In genomic region chr20:46376196-46376785, GRCh38 we compare ENCODE assay signal across 20 cellular contexts. TPM values are rescaled to one million over a fixed set of nuclear protein-coding genes. Genes with fewer than 3 reads are reported as not detected.
DNase-seq lines count a peak whose midpoint lies in the region; ATAC-seq and TF ChIP-seq lines count a peak whose summit lies in the region.
"Had no signal": no experiment of that assay in that cellular context is flagged by ENCODE, and none has a peak within 500 bp of the region (broad histone marks: within the 10 kb centered on the region; RNA-seq: fewer than 3 reads in every experiment).

No MANE protein-coding gene starts in this region.

- no peak for DNase-seq in CD4-positive, alpha-beta T cell
- DNase-seq in activated T-helper 1 cell treated with anti-CD3 and anti-CD28 coated beads, Interleukin-12 subunit alpha, Interleukin-12 subunit beta, Interleukin-2, Interleukin-4 antibody, amounts not matched to agents 30 ng/mL and 10 ng/mL and 1 ng/mL, durations not matched to agents 14 hours and 24 hours and 36 hours (ENCODE audit: low spot score): no peak
- DNase-seq in mesenchymal stem cell: no peak
- DNase-seq in GM19240 (ENCODE audit: insufficient read length, low spot score): no peak
- no peak for DNase-seq in aorta
- no peak for DNase-seq in GM23248
- no peak for DNase-seq in retina
- DNase-seq: activated CD4-positive, alpha-beta T cell treated with anti-CD3 and anti-CD28 coated beads, Interleukin-2, amount 10 ng/mL, durations not matched to agents 7 days and 5 days; AML-193; GF-D8; NCI-H2081 treated with DMSO at 0.1 percent for 48 hours; NCI-H524; SIG-M5; stimulated activated CD4-positive, alpha-beta T cell treated with anti-CD3 and anti-CD28 coated beads, Interleukin-4, amount 100 ng/mL, for 4 hours; stimulated activated CD8-positive, alpha-beta memory T cell treated with anti-CD3 and anti-CD28 coated beads, Interleukin-4, amount 100 ng/mL, for 48 hours; tibial artery had no signal

- H3K36me3 ChIP-seq in HEK293 (ENCODE audit: control insufficient read depth in 2 of 2, insufficient read depth in 1 of 2, low read length in 2 of 2) (peaks cover 23 to 94% of the 10 kb centered on the region in 2 experiments), mesenchymal stem cell (ENCODE audit: control insufficient read depth in 1 of 2, insufficient read depth in 2 of 2, low read depth in 1 of 2, low read length in 2 of 2) (peaks cover 60 to 97% of the 10 kb centered on the region in 2 experiments), aorta (ENCODE audit: control insufficient read depth in 1 of 2, insufficient read depth in 2 of 2, low read length in 1 of 2) (peaks cover 8 to 22% of the 10 kb centered on the region in 2 donors), GM23248 (ENCODE audit: low read depth) (peaks cover 50% of the 10 kb centered on the region; the same call in 1 of the 2 replicates)

- H3K4me2 ChIP-seq in mesenchymal stem cell (ENCODE audit: low read length, poor library complexity, severe bottlenecking) (no peak overlapping the region), GM23248 (ENCODE audit: unreplicated experiment) (no peak overlapping the region)

- no peak overlapping the region for H2BK5ac ChIP-seq in mesenchymal stem cell (ENCODE audit: low read depth, low read length, poor library complexity, severe bottlenecking)

- WGBS in mesenchymal stem cell: 92% methylated on average over 4 of the region's 4 CpGs
- 80 to 85% methylated on average over 4 of the region's 4 CpGs for WGBS in aorta, 2 donors
- 75 to 84% methylated on average over 4 of the region's 4 CpGs for WGBS in GM23248 (ENCODE audit: low coverage in 1 of 2, low lambda C conversion rate in 2 of 2, missing lambda C conversion rate in 2 of 2), 2 experiments

- CTCF ChIA-PET in CD4-positive, alpha-beta T cell (lab: Charles Lee): interaction anchor here (0.6 kb wide), 1 partner anchor 30 kb away, joined by 3 read pairs; the partner anchor contains the start of gene ELMO2
- CTCF ChIA-PET in HEK293 (lab: Yijun Ruan, JAX): interaction anchor here (0.6 to 0.7 kb wide), 2 partner anchors 244 to 492 kb away, joined by 3 to 5 read pairs; no protein-coding TSS in a partner anchor

- in situ Hi-C loops in GM23248 (cut with MboI): no loop called here

- H2AFZ ChIP-seq in mesenchymal stem cell (ENCODE audit: low read depth, low read length) (no peak overlapping the region), GM23248 (no peak overlapping the region)
- H2AFZ ChIP-seq: parathyroid adenoma had no signal

- no peaks in the 10 kb centered on the region for H3K9me2 ChIP-seq in GM23248 (ENCODE audit: insufficient read depth)

- H2AK5ac ChIP-seq in mesenchymal stem cell (ENCODE audit: low read length, severe bottlenecking): no peak overlapping the region

- intact Hi-C loops in CD4-positive, alpha-beta T cell (cut with DNase I, micrococcal nuclease): no loop called here
- intact Hi-C loops in activated T-helper 1 cell treated with anti-CD3 and anti-CD28 coated beads, Interleukin-12 subunit alpha, Interleukin-12 subunit beta, Interleukin-2, Interleukin-4 antibody, amounts not matched to agents 30 ng/mL and 10 ng/mL and 1 ng/mL, durations not matched to agents 14 hours and 24 hours and 36 hours (cut with micrococcal nuclease): no loop called here
- intact Hi-C loops in aorta (cut with DNase I): no loop called here

- H3K79me1 ChIP-seq in mesenchymal stem cell (replicated peaks; ENCODE audit: low read length, poor library complexity, severe bottlenecking): peaks cover 6% of the 10 kb centered on the region

- H3K18ac ChIP-seq in mesenchymal stem cell (ENCODE audit: low read depth in 1 of 2, low read length in 2 of 2): no peak overlapping the region

- no peak overlapping the region for H2BK15ac ChIP-seq in mesenchymal stem cell (ENCODE audit: low read depth, poor library complexity, severe bottlenecking)

- H3K27ac ChIP-seq in CD4-positive, alpha-beta T cell (ENCODE audit: low read depth, low read length): no peak overlapping the region
- no peak overlapping the region for H3K27ac ChIP-seq in HEK293 (ENCODE audit: extremely low read depth, low read depth, low read length)
- H3K27ac ChIP-seq in mesenchymal stem cell (ENCODE audit: low read length, poor library complexity, severe bottlenecking): peak overlapping the region; percentile 17
- no peak overlapping the region for H3K27ac ChIP-seq in aorta (ENCODE audit: low read depth in 1 of 2, low read length in 2 of 2)
- no peak overlapping the region for H3K27ac ChIP-seq in GM23248
- H3K27ac ChIP-seq: foreskin keratinocyte, parathyroid adenoma, tibial artery had no signal

- no peak overlapping the region for H2BK120ac ChIP-seq in mesenchymal stem cell (ENCODE audit: low read depth, low read length)

- no peaks in the 10 kb centered on the region for H3K4me1 ChIP-seq in HEK293 (ENCODE audit: control insufficient read depth, insufficient read depth, low read length)
- peaks cover 5% of the 10 kb centered on the region for H3K4me1 ChIP-seq in mesenchymal stem cell (ENCODE audit: control insufficient read depth, insufficient read depth, low read depth, low read length)
- no peaks in the 10 kb centered on the region for H3K4me1 ChIP-seq in aorta (ENCODE audit: control insufficient read depth in 1 of 2, insufficient read depth in 2 of 2, low read length in 2 of 2)
- H3K4me1 ChIP-seq in GM23248 (ENCODE audit: insufficient read depth): peaks cover 4% of the 10 kb centered on the region; the same call in 1 of the 2 replicates
- H3K4me1 ChIP-seq: parathyroid adenoma, tibial artery had no signal

- no peak overlapping the region for H2BK12ac ChIP-seq in mesenchymal stem cell (ENCODE audit: low read length in 2 of 2)

- H3K27me3 ChIP-seq in CD4-positive, alpha-beta T cell (ENCODE audit: control insufficient read depth, insufficient read depth, low read length): no peaks in the 10 kb centered on the region
- H3K27me3 ChIP-seq in mesenchymal stem cell (ENCODE audit: control insufficient read depth in 1 of 2, insufficient read depth in 1 of 2, low read length in 2 of 2) (no peaks in the 10 kb centered on the region), aorta (ENCODE audit: control insufficient read depth in 1 of 2, insufficient read depth in 2 of 2, low read length in 1 of 2) (no peaks in the 10 kb centered on the region), GM23248 (replicated peaks; ENCODE audit: insufficient read depth) (no peaks in the 10 kb centered on the region)
- H3K27me3 ChIP-seq: foreskin keratinocyte, tibial artery had no signal

- no peak overlapping the region for H3K4ac ChIP-seq in mesenchymal stem cell (ENCODE audit: low read depth in 1 of 2, low read length in 2 of 2)

- H3K9me3 ChIP-seq in CD4-positive, alpha-beta T cell (ENCODE audit: control insufficient read depth, low read length): no peaks in the 10 kb centered on the region
- no peaks in the 10 kb centered on the region for H3K9me3 ChIP-seq in HEK293 (ENCODE audit: control insufficient read depth, insufficient read depth, low read depth, low read length)
- H3K9me3 ChIP-seq in mesenchymal stem cell (ENCODE audit: control insufficient read depth, low read length): no peaks in the 10 kb centered on the region
- no peaks in the 10 kb centered on the region for H3K9me3 ChIP-seq in aorta (ENCODE audit: control insufficient read depth, low read length)
- H3K9me3 ChIP-seq in GM23248 (ENCODE audit: low read depth): no peaks in the 10 kb centered on the region
- H3K9me3 ChIP-seq: tibial artery had no signal

- H3K79me2 ChIP-seq in GM23248 (ENCODE audit: insufficient read depth): no peaks in the 10 kb centered on the region
- H3K79me2 ChIP-seq: parathyroid adenoma had no signal

- H3F3A ChIP-seq in GM23248 (ENCODE audit: insufficient read depth): no peaks in the 10 kb centered on the region

- no peak for TF ChIP-seq CTCF in CD4-positive, alpha-beta T cell (IDR thresholded peaks at IDR 0.05)
- TF ChIP-seq CTCF in HEK293 (tag by site-specific recombination; IDR thresholded peaks at IDR 0.05): no peak

- H3K9ac ChIP-seq in mesenchymal stem cell (ENCODE audit: low read length) (no peak overlapping the region), GM23248 (no peak overlapping the region)
- H3K9ac ChIP-seq: parathyroid adenoma had no signal

- H4K8ac ChIP-seq in mesenchymal stem cell (ENCODE audit: low read length): no peak overlapping the region

- POLR2A ChIA-PET in CD4-positive, alpha-beta T cell (lab: Charles Lee): interaction anchor here (6.7 kb wide), 1 partner anchor 12 kb away, joined by 33 read pairs; no protein-coding TSS in a partner anchor
- POLR2A ChIA-PET in HEK293 (lab: Yijun Ruan, JAX): no interaction called here

- no peaks in the 10 kb centered on the region for H3K9me3 Mint-ChIP-seq in CD4-positive, alpha-beta T cell
- no peaks in the 10 kb centered on the region for H3K9me3 Mint-ChIP-seq in activated T-helper 1 cell treated with anti-CD3 and anti-CD28 coated beads, Interleukin-12 subunit alpha, Interleukin-12 subunit beta, Interleukin-2, Interleukin-4 antibody, amounts not matched to agents 30 ng/mL and 10 ng/mL and 1 ng/mL, durations not matched to agents 14 hours and 24 hours and 36 hours
- H3K9me3 Mint-ChIP-seq: activated CD4-positive, alpha-beta T cell treated with anti-CD3 and anti-CD28 coated beads, Interleukin-2, amount 10 ng/mL, durations not matched to agents 7 days and 5 days had no signal

- H4K20me1 ChIP-seq in GM23248 (ENCODE audit: insufficient read depth): no peaks in the 10 kb centered on the region

- H3K4me1 Mint-ChIP-seq in CD4-positive, alpha-beta T cell (ENCODE audit: low read depth): no peaks in the 10 kb centered on the region
- H3K4me1 Mint-ChIP-seq in activated T-helper 1 cell treated with anti-CD3 and anti-CD28 coated beads, Interleukin-12 subunit alpha, Interleukin-12 subunit beta, Interleukin-2, Interleukin-4 antibody, amounts not matched to agents 30 ng/mL and 10 ng/mL and 1 ng/mL, durations not matched to agents 14 hours and 24 hours and 36 hours (ENCODE audit: low read depth): peaks cover 6% of the 10 kb centered on the region
- H3K4me1 Mint-ChIP-seq: activated CD4-positive, alpha-beta T cell treated with anti-CD3 and anti-CD28 coated beads, Interleukin-2, amount 10 ng/mL, durations not matched to agents 7 days and 5 days had no signal

- H4K91ac ChIP-seq in mesenchymal stem cell (ENCODE audit: low read length): no peak overlapping the region

- no peak overlapping the region for H3K23ac ChIP-seq in mesenchymal stem cell (ENCODE audit: low read length in 2 of 2)

- no peak overlapping the region for H3K4me3 Mint-ChIP-seq in CD4-positive, alpha-beta T cell
- H3K4me3 Mint-ChIP-seq in activated T-helper 1 cell treated with anti-CD3 and anti-CD28 coated beads, Interleukin-12 subunit alpha, Interleukin-12 subunit beta, Interleukin-2, Interleukin-4 antibody, amounts not matched to agents 30 ng/mL and 10 ng/mL and 1 ng/mL, durations not matched to agents 14 hours and 24 hours and 36 hours: no peak overlapping the region
- H3K4me3 Mint-ChIP-seq: activated CD4-positive, alpha-beta T cell treated with anti-CD3 and anti-CD28 coated beads, Interleukin-2, amount 10 ng/mL, durations not matched to agents 7 days and 5 days had no signal

- H3K4me3 ChIP-seq in HEK293 (ENCODE audit: low read depth, low read length) (no peak overlapping the region), mesenchymal stem cell (ENCODE audit: insufficient read depth in 1 of 2, low read depth in 1 of 2, low read length in 2 of 2) (no peak overlapping the region), aorta (ENCODE audit: low read length in 2 of 2) (no peak overlapping the region), GM23248 (no peak overlapping the region)
- H3K4me3 ChIP-seq: skin epidermis, tibial artery had no signal

- H3K36me3 Mint-ChIP-seq in CD4-positive, alpha-beta T cell (ENCODE audit: low read depth): peaks cover 95% of the 10 kb centered on the region
- peaks cover 43% of the 10 kb centered on the region for H3K36me3 Mint-ChIP-seq in activated T-helper 1 cell treated with anti-CD3 and anti-CD28 coated beads, Interleukin-12 subunit alpha, Interleukin-12 subunit beta, Interleukin-2, Interleukin-4 antibody, amounts not matched to agents 30 ng/mL and 10 ng/mL and 1 ng/mL, durations not matched to agents 14 hours and 24 hours and 36 hours (ENCODE audit: low read depth)

- no peak for ATAC-seq in CD4-positive, alpha-beta T cell (ENCODE audit: poor library complexity)
- ATAC-seq in aorta (ENCODE audit: low FRiP score): no peak

- no peaks in the 10 kb centered on the region for H3K27me3 Mint-ChIP-seq in CD4-positive, alpha-beta T cell
- H3K27me3 Mint-ChIP-seq in activated T-helper 1 cell treated with anti-CD3 and anti-CD28 coated beads, Interleukin-12 subunit alpha, Interleukin-12 subunit beta, Interleukin-2, Interleukin-4 antibody, amounts not matched to agents 30 ng/mL and 10 ng/mL and 1 ng/mL, durations not matched to agents 14 hours and 24 hours and 36 hours (ENCODE audit: insufficient read depth): no peaks in the 10 kb centered on the region
- H3K27me3 Mint-ChIP-seq: activated CD4-positive, alpha-beta T cell treated with anti-CD3 and anti-CD28 coated beads, Interleukin-2, amount 10 ng/mL, durations not matched to agents 7 days and 5 days had no signal

- H3K14ac ChIP-seq in mesenchymal stem cell (ENCODE audit: low read length in 2 of 2): no peak overlapping the region

- peak overlapping the region; percentile 12 for H3K27ac Mint-ChIP-seq in CD4-positive, alpha-beta T cell
- peak overlapping the region; percentile 31 for H3K27ac Mint-ChIP-seq in activated T-helper 1 cell treated with anti-CD3 and anti-CD28 coated beads, Interleukin-12 subunit alpha, Interleukin-12 subunit beta, Interleukin-2, Interleukin-4 antibody, amounts not matched to agents 30 ng/mL and 10 ng/mL and 1 ng/mL, durations not matched to agents 14 hours and 24 hours and 36 hours
- H3K27ac Mint-ChIP-seq: activated CD4-positive, alpha-beta T cell treated with anti-CD3 and anti-CD28 coated beads, Interleukin-2, amount 10 ng/mL, durations not matched to agents 7 days and 5 days had no signal

RNA-seq across cellular contexts. Expression of gene ELMO2, which starts 30.1 kb away (rescaled TPM):
- total RNA-seq in CD4-positive, alpha-beta T cell: 10 to 100 TPM; 85.6 TPM
- 79.7 and 91.1 TPM in 2 replicates for total RNA-seq in activated T-helper 1 cell treated with anti-CD3 and anti-CD28 coated beads, Interleukin-12 subunit alpha, Interleukin-12 subunit beta, Interleukin-2, Interleukin-4 antibody, amounts not matched to agents 30 ng/mL and 10 ng/mL and 1 ng/mL, durations not matched to agents 14 hours and 24 hours and 36 hours
- polyA plus RNA-seq in mesenchymal stem cell (2013, experiment 1 of 2): 31.9 TPM
- polyA plus RNA-seq in mesenchymal stem cell (2013, experiment 2 of 2): 31.5 TPM
- 10 to 100 TPM; 47.5 to 51.6 TPM for total RNA-seq in aorta
- 10 to 100 TPM; 19.3 to 24.2 TPM for polyA plus RNA-seq in aorta
- 51.1 and 57.9 TPM in 2 replicates for total RNA-seq in GM23248 (2014; rRNA removed; shearing (Covaris generic))
- polyA plus RNA-seq in GM23248 (2016; fragmentation: Nextera tagmentation; extraction: Ambion mirVana): 38.4 and 41.5 TPM in 2 replicates
